In genomic region chr3:183697610-183698317, GRCh38 we compare ENCODE assay signal across 8 cellular contexts.
DNase-seq lines count a peak whose midpoint lies in the region; ATAC-seq and TF ChIP-seq lines count a peak whose summit lies in the region.

TSS of gene YEATS2 (plus strand) at chr3:183697797. CDS start at chr3:183715163, 17,366 bp downstream.

- DNase-seq in GM13977 (ENCODE audit: low spot score) (peak; percentile 97), NCI-H1105 treated with DMSO at 0.1 percent for 48 hours (lab: John Stamatoyannopoulos, UW) (peak; percentile 86), T-helper 22 cell (ENCODE audit: low read depth) (peak; percentile 48), astrocyte of the cerebellum (ENCODE audit: low read depth) (no peak), hippocampal formation (lab: John Stamatoyannopoulos, UW) (peak; percentile 48 to 57), retinal pigment epithelial cell (ENCODE audit: low read depth) (no peak), KG1 (lab: John Stamatoyannopoulos, UW) (no peak)

- H3K4me3 ChIP-seq in astrocyte of the cerebellum (ENCODE audit: low read depth, low read length) (peak within 1 kb of the TSS; percentile 96), retinal pigment epithelial cell (ENCODE audit: low read length) (peak within 1 kb of the TSS; percentile 96)

- ATAC-seq in HG02623 (IDR thresholded peaks at IDR 0.05; ENCODE audit: unreplicated experiment): peak; percentile 78

- in situ Hi-C loops in GM13977 (cut with MboI; ENCODE audit: low pct_unique_long_range_greater_than_20kb, low sequenced_read_pairs, unreplicated experiment) (no loop called here), astrocyte of the cerebellum (cut with HindIII; ENCODE audit: low sequenced_read_pairs) (no loop called here)

- TF ChIP-seq CTCF in GM13977 (IDR thresholded peaks at IDR 0.05; ENCODE audit: extremely low read depth, insufficient read depth, missing control alignments) (no peak), astrocyte of the cerebellum (IDR thresholded peaks at IDR 0.05; ENCODE audit: low read depth, low read length, missing control alignments) (no peak), retinal pigment epithelial cell (conservative IDR thresholded peaks at IDR 0.05; ENCODE audit: low read depth, low read length) (no peak)

Comparison
In these comparisons a context has a peak if more than half of its experiments do, and no peak if none do; other contexts are left out.
1. DNase-seq: peak in GM13977 (single experiment), NCI-H1105 treated with DMSO at 0.1 percent for 48 hours (single experiment), T-helper 22 cell (single experiment) and hippocampal formation (2 of 2); none in astrocyte of the cerebellum (single experiment), retinal pigment epithelial cell (single experiment) and KG1 (single experiment).